In the genomic region with DNA sequence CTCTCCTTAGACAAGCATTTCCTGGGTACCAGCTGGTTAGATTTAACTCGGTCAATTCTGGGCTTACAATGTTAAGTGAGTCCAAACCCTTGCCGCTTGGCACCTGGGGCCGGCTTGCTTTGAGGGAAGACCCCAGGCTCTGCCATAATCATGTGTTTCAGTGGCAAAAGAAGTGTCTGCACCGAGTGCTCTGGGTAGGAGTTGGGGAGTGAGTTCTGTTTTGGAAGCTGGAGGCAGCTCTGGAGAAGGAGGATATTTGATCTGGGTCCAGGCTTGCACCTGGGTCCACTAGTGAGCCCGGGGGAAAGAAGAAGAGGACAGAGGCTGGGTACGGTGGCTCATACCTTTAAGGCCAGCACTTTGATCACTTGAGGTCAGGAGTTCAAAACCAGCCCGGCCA, we compare ENCODE assay signal across 21 cellular contexts. TPM values are rescaled to one million over a fixed set of nuclear protein-coding genes. Genes with fewer than 3 reads are reported as not detected.
"Had no signal": no experiment of that assay in that cellular context is flagged by ENCODE, and none has a peak within 500 bp of the region (broad histone marks: within the 10 kb centered on the region; RNA-seq: fewer than 3 reads in every experiment).

No MANE protein-coding gene starts in this region.

- DNase-seq: activated CD4-positive, alpha-beta memory T cell treated with anti-CD3 and anti-CD28 coated beads, Interleukin-2, amount 10 ng/mL, durations not matched to agents 7 days and 5 days; activated CD4-positive, alpha-beta T cell treated with anti-CD3 and anti-CD28 coated beads for 1 hour; activated CD4-positive, alpha-beta T cell treated with anti-CD3 and anti-CD28 coated beads, Interleukin-2, amount 10 ng/mL, durations not matched to agents 7 days and 5 days; activated naive CD4-positive, alpha-beta T cell; central memory CD4-positive, alpha-beta T cell; effector CD4-positive, alpha-beta T cell; left ventricle myocardium superior; psoas muscle; stimulated activated CD4-positive, alpha-beta T cell treated with anti-CD3 and anti-CD28 coated beads, Interleukin-15, amount 100 ng/mL, for 24 hours; stimulated activated CD4-positive, alpha-beta T cell treated with anti-CD3 and anti-CD28 coated beads, Interleukin-2, amount 100 ng/mL, for 24 hours; stimulated activated naive CD4-positive, alpha-beta T cell; T-helper 17 cell; T1000; testis; trophoblast cell had no signal

- H3K4me3 ChIP-seq: breast epithelium, psoas muscle, testis had no signal

- H3K9me3 Mint-ChIP-seq: activated CD4-positive, alpha-beta memory T cell treated with anti-CD3 and anti-CD28 coated beads, Interleukin-2, amount 10 ng/mL, durations not matched to agents 7 days and 5 days; activated CD4-positive, alpha-beta T cell treated with anti-CD3 and anti-CD28 coated beads, Interleukin-2, amount 10 ng/mL, durations not matched to agents 7 days and 5 days; activated naive CD4-positive, alpha-beta T cell treated with anti-CD3 and anti-CD28 coated beads, Interleukin-2, amount 50 U/mL, for 72 hours; dendritic cell treated with granulocyte-macrophage colony-stimulating factor and Interleukin-4, amounts not matched to agents 40 ng/mL and 50 ng/mL, for 4 days; WTC11 had no signal

- H3K27ac Mint-ChIP-seq: activated CD4-positive, alpha-beta memory T cell treated with anti-CD3 and anti-CD28 coated beads, Interleukin-2, amount 10 ng/mL, durations not matched to agents 7 days and 5 days; activated CD4-positive, alpha-beta T cell treated with anti-CD3 and anti-CD28 coated beads, Interleukin-2, amount 10 ng/mL, durations not matched to agents 7 days and 5 days; activated naive CD4-positive, alpha-beta T cell treated with anti-CD3 and anti-CD28 coated beads, Interleukin-2, amount 50 U/mL, for 72 hours; dendritic cell treated with granulocyte-macrophage colony-stimulating factor and Interleukin-4, amounts not matched to agents 40 ng/mL and 50 ng/mL, for 4 days; T-helper 17 cell; WTC11 had no signal

- H3K4me1 ChIP-seq: breast epithelium, parathyroid adenoma, psoas muscle had no signal

- H3K79me2 ChIP-seq: parathyroid adenoma had no signal

- H3K27me3 ChIP-seq: testis had no signal

- ATAC-seq: activated naive CD4-positive, alpha-beta T cell treated with anti-CD3 and anti-CD28 coated beads, Interleukin-2, amount 50 U/mL, for 72 hours; left ventricle myocardium superior; psoas muscle; T-helper 17 cell; WTC11 had no signal

- H2AFZ ChIP-seq: parathyroid adenoma had no signal

- H3K27ac ChIP-seq: breast epithelium, parathyroid adenoma, psoas muscle, testis had no signal

- H3K36me3 ChIP-seq: breast epithelium had no signal

- H3K4me1 Mint-ChIP-seq: activated CD4-positive, alpha-beta memory T cell treated with anti-CD3 and anti-CD28 coated beads, Interleukin-2, amount 10 ng/mL, durations not matched to agents 7 days and 5 days; activated CD4-positive, alpha-beta T cell treated with anti-CD3 and anti-CD28 coated beads, Interleukin-2, amount 10 ng/mL, durations not matched to agents 7 days and 5 days had no signal

- H3K36me3 Mint-ChIP-seq: activated naive CD4-positive, alpha-beta T cell treated with anti-CD3 and anti-CD28 coated beads, Interleukin-2, amount 50 U/mL, for 72 hours; WTC11 had no signal

- H3K9me3 ChIP-seq: breast epithelium, psoas muscle, testis had no signal

- H3K4me3 Mint-ChIP-seq: activated CD4-positive, alpha-beta memory T cell treated with anti-CD3 and anti-CD28 coated beads, Interleukin-2, amount 10 ng/mL, durations not matched to agents 7 days and 5 days; activated CD4-positive, alpha-beta T cell treated with anti-CD3 and anti-CD28 coated beads, Interleukin-2, amount 10 ng/mL, durations not matched to agents 7 days and 5 days; dendritic cell treated with granulocyte-macrophage colony-stimulating factor and Interleukin-4, amounts not matched to agents 40 ng/mL and 50 ng/mL, for 4 days; T-helper 17 cell; WTC11 had no signal

RNA-seq across cellular contexts. Expression of gene OLFM1, which starts 8.4 kb away (rescaled TPM):
- total RNA-seq: activated CD4-positive, alpha-beta memory T cell treated with anti-CD3 and anti-CD28 coated beads, Interleukin-2, amount 10 ng/mL, durations not matched to agents 7 days and 5 days; activated CD4-positive, alpha-beta T cell treated with anti-CD3 and anti-CD28 coated beads, Interleukin-2, amount 10 ng/mL, durations not matched to agents 7 days and 5 days; activated naive CD4-positive, alpha-beta T cell treated with anti-CD3 and anti-CD28 coated beads, Interleukin-2, amount 50 U/mL, for 72 hours; epithelial cell of proximal tubule; T-helper 17 cell had no signal
